8 cellular contexts compared by ENCODE assay signal in the genomic region with DNA sequence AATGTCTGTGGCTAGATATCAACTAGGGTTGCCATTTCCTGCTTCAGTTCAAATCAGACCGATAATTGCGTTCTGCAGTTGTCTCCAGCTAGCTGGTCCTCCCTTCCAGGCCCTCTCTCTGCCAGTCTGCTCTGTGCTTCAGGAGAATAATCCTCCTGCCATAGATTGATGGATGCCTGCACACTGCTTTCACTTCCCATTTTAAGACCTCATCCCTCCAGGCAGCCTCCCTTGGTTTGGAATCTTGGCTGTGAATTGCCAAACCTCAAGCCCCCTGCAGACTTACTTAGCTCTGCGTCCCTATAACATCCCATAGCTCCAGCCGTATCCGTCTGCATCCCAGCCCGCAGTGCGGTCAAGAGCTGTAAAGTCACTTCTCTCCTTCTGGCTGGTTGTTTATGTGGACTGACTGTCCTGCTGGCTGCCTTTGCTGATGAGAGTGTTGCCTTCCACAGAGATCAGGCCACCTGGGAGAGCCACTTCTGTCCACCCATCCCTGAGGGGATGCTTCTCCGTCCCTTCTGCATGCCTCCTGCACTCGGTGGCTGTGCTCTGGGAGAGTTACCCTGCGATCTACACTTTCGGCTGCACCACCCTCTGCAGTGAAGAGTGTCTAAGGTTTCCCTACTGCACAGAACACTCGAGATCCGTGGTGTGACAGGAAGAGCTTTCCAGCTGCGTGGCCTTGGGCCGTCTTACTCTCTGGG. TPM values are rescaled to one million over a fixed set of nuclear protein-coding genes. Genes with fewer than 3 reads are reported as not detected.
DNase-seq lines count a peak whose midpoint lies in the region; ATAC-seq lines count a peak whose summit lies in the region.

No MANE protein-coding gene starts in this region.

- H3K18ac ChIP-seq in mesenchymal stem cell (ENCODE audit: low read depth in 1 of 2, low read length in 2 of 2), result peak overlapping the region; percentile 81 to 86

- no peaks in the 10 kb centered on the region for H3K36me3 ChIP-seq in BLaER1
- no peaks in the 10 kb centered on the region for H3K36me3 ChIP-seq in Karpas-422 (ENCODE audit: insufficient read depth, low read length)
- H3K36me3 ChIP-seq in adipocyte (ENCODE audit: control insufficient read depth, insufficient read depth, low read length, severe bottlenecking), result no peaks in the 10 kb centered on the region
- no peaks in the 10 kb centered on the region for H3K36me3 ChIP-seq in mesenchymal stem cell (ENCODE audit: control insufficient read depth in 1 of 2, insufficient read depth in 2 of 2, low read depth in 1 of 2, low read length in 2 of 2)

- H3K4me3 ChIP-seq in BLaER1, result no peak overlapping the region
- no peak overlapping the region for H3K4me3 ChIP-seq in Karpas-422 (ENCODE audit: low read length)
- H3K4me3 ChIP-seq in adipocyte (ENCODE audit: low read length), result no peak overlapping the region
- H3K4me3 ChIP-seq in mesenchymal stem cell (ENCODE audit: insufficient read depth in 1 of 2, low read depth in 1 of 2, low read length in 2 of 2), result no peak overlapping the region

- DNase-seq in Karpas-422, result peak; percentile 43
- DNase-seq in adipocyte (ENCODE audit: low read depth), result no peak
- DNase-seq in mesenchymal stem cell, result peak; percentile 71
- no peak for DNase-seq in T1000 (lab: John Stamatoyannopoulos, UW)
- no peak for DNase-seq in NCI-H2227 treated with DMSO at 0.1 percent for 48 hours (lab: John Stamatoyannopoulos, UW)

- peak overlapping the region; percentile 33 to 95 for H2BK12ac ChIP-seq in mesenchymal stem cell (ENCODE audit: low read length in 2 of 2)

- H3K79me2 ChIP-seq in Karpas-422 (ENCODE audit: low read length), result no peaks in the 10 kb centered on the region

- peak overlapping the region in 1 of 2 experiments; percentile 29 for H3K14ac ChIP-seq in mesenchymal stem cell (ENCODE audit: low read length in 2 of 2)

- no peak overlapping the region for H3K9ac ChIP-seq in BLaER1
- no peak overlapping the region for H3K9ac ChIP-seq in Karpas-422 (ENCODE audit: low read length)
- H3K9ac ChIP-seq in adipocyte (ENCODE audit: low read length), result peak overlapping the region; percentile 88
- H3K9ac ChIP-seq in mesenchymal stem cell (ENCODE audit: low read length), result peak overlapping the region; percentile 94

- peak overlapping the region; percentile 4 for H2BK120ac ChIP-seq in mesenchymal stem cell (ENCODE audit: low read depth, low read length)

- H3K4ac ChIP-seq in mesenchymal stem cell (ENCODE audit: low read depth in 1 of 2, low read length in 2 of 2), result peak overlapping the region in 1 of 2 experiments; percentile 52

- H2AK5ac ChIP-seq in mesenchymal stem cell (ENCODE audit: low read length, severe bottlenecking), result peak overlapping the region; percentile 27

- H4K8ac ChIP-seq in mesenchymal stem cell (ENCODE audit: low read length), result peak overlapping the region; percentile 59

- peaks cover 93% of the 10 kb centered on the region for H3K4me1 ChIP-seq in BLaER1
- H3K4me1 ChIP-seq in Karpas-422 (ENCODE audit: low read length), result peaks cover 74% of the 10 kb centered on the region
- H3K4me1 ChIP-seq in adipocyte (ENCODE audit: control insufficient read depth, insufficient read depth, low read length), result peaks cover 60% of the 10 kb centered on the region
- H3K4me1 ChIP-seq in mesenchymal stem cell (ENCODE audit: control insufficient read depth, insufficient read depth, low read depth, low read length), result peaks cover 40% of the 10 kb centered on the region

- H3K9me2 ChIP-seq in Karpas-422 (replicated peaks; ENCODE audit: insufficient read depth, low read length), result no peaks in the 10 kb centered on the region

- 86% methylated on average over 15 of the region's 15 CpGs for WGBS in mesenchymal stem cell

- H3K4me2 ChIP-seq in BLaER1 (peak overlapping the region; percentile 81), Karpas-422 (ENCODE audit: low read depth, low read length, poor library complexity, severe bottlenecking) (no peak overlapping the region), mesenchymal stem cell (ENCODE audit: low read length, poor library complexity, severe bottlenecking) (no peak overlapping the region)

- no peaks in the 10 kb centered on the region for H4K20me1 ChIP-seq in BLaER1
- H4K20me1 ChIP-seq in Karpas-422 (ENCODE audit: insufficient read depth, low read depth, low read length), result no peaks in the 10 kb centered on the region

- H3K27me3 ChIP-seq in BLaER1 (no peaks in the 10 kb centered on the region), Karpas-422 (ENCODE audit: low read length) (no peaks in the 10 kb centered on the region), adipocyte (replicated peaks; ENCODE audit: control insufficient read depth, insufficient read depth, low read length) (no peaks in the 10 kb centered on the region), mesenchymal stem cell (ENCODE audit: control insufficient read depth in 1 of 2, insufficient read depth in 1 of 2, low read length in 2 of 2) (no peaks in the 10 kb centered on the region)

- H3K23ac ChIP-seq in mesenchymal stem cell (ENCODE audit: low read length in 2 of 2), result peak overlapping the region in 1 of 2 experiments; percentile 10

- H2AFZ ChIP-seq in Karpas-422 (ENCODE audit: low read length) (no peak overlapping the region), mesenchymal stem cell (ENCODE audit: low read depth, low read length) (no peak overlapping the region)

- no peaks in the 10 kb centered on the region for H3K9me3 ChIP-seq in BLaER1
- H3K9me3 ChIP-seq in Karpas-422 (ENCODE audit: low read length), result no peaks in the 10 kb centered on the region
- no peaks in the 10 kb centered on the region for H3K9me3 ChIP-seq in adipocyte (ENCODE audit: control insufficient read depth, low read length)
- H3K9me3 ChIP-seq in mesenchymal stem cell (ENCODE audit: control insufficient read depth, low read length), result no peaks in the 10 kb centered on the region

- ATAC-seq in GM21723 (IDR thresholded peaks at IDR 0.05; ENCODE audit: unreplicated experiment) (no peak), GM19395 (IDR thresholded peaks at IDR 0.05; ENCODE audit: unreplicated experiment) (no peak)

- 0 out of 2 replicates have a peak overlapping the region, but pooled peaks have one; percentile 27 for H3K27ac ChIP-seq in BLaER1
- H3K27ac ChIP-seq in Karpas-422 (ENCODE audit: low read length), result no peak overlapping the region
- peak overlapping the region; percentile 95 for H3K27ac ChIP-seq in mesenchymal stem cell (ENCODE audit: low read length, poor library complexity, severe bottlenecking)

- H3K79me1 ChIP-seq in mesenchymal stem cell (replicated peaks; ENCODE audit: low read length, poor library complexity, severe bottlenecking), result no peaks in the 10 kb centered on the region

- no peak overlapping the region for H2BK5ac ChIP-seq in mesenchymal stem cell (ENCODE audit: low read depth, low read length, poor library complexity, severe bottlenecking)

- no peak overlapping the region for H2BK15ac ChIP-seq in mesenchymal stem cell (ENCODE audit: low read depth, poor library complexity, severe bottlenecking)

- H4K91ac ChIP-seq in mesenchymal stem cell (ENCODE audit: low read length), result peak overlapping the region; percentile 60

RNA-seq across cellular contexts. Expression of a gene that starts 22.4 kb away (rescaled TPM):
- total RNA-seq in Karpas-422 (2014; rRNA removed; shearing (Covaris generic); ENCODE audit: low replicate concordance), result 3.9 and 5.9 TPM in 2 replicates
- polyA plus RNA-seq in mesenchymal stem cell (2013, experiment 1 of 2), result 195 TPM
- 183 TPM for polyA plus RNA-seq in mesenchymal stem cell (2013, experiment 2 of 2)

Comparison
In these comparisons a context has a peak if more than half of its experiments do, and no peak if none do; other contexts are left out.
1. H3K9ac ChIP-seq: peak in adipocyte (single experiment) and mesenchymal stem cell (single experiment); none in BLaER1 (single experiment) and Karpas-422 (single experiment).
2. DNase-seq: peak in Karpas-422 (single experiment) and mesenchymal stem cell (single experiment); none in adipocyte (single experiment), T1000 (single experiment) and NCI-H2227 treated with DMSO at 0.1 percent for 48 hours (single experiment).